11 cellular contexts compared by ENCODE assay signal in the genomic region with DNA sequence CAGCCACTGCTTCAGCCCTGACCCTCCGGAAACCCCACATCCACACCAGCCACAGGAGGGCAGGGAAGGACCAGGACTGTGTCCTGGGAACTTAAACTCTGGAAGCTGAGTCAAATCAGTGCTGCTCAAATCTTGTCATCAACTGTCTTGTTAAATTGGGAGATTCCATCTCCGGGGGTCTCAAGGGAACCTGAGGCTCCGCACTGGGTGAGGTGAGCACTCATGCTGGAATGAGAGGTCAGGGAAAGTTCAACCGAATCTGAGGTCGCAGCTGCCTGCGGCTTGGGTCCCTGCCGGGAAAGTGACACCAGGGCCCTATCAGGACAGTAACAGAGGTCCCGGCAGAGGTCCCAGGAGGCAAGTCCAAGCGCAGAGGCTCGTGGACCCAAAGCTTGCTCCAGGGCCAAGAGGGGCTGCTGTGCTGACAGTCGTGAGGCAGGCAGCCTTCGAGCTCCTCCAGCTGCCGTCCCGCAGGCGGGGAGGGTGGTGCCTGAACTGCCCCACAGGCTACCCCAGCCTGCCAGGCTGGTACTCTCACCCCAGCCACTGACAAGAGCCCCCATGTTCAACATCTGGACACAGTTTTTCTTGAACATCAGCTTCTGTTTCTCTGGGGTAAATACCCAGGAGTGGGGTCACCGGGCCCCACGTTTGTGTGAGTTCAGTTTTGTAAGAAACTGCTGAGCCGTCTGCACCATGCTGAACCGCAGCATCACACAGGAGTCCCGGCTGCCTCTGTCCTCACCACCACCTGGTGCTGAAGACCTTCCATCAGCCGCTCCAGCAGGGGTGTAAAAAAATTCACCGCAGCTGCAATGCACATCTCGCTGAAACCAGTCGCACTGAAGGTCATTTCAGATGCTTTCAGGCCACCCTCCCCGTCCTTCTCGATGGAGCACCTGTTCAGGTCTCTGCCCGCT.
DNase-seq lines count a peak whose midpoint lies in the region; ATAC-seq and TF ChIP-seq lines count a peak whose summit lies in the region.
"Had no signal": no experiment of that assay in that cellular context is flagged by ENCODE, and none has a peak within 500 bp of the region (broad histone marks: within the 10 kb centered on the region; RNA-seq: fewer than 3 reads in every experiment).

No MANE protein-coding gene starts in this region.

- no peak overlapping the region for H3K4me3 ChIP-seq in esophagus muscularis mucosa
- H3K4me3 ChIP-seq in right lobe of liver, result no peak overlapping the region
- no peak overlapping the region for H3K4me3 ChIP-seq in aorta (ENCODE audit: low read length in 2 of 2)

- H3K27me3 ChIP-seq in esophagus muscularis mucosa (no peaks in the 10 kb centered on the region), right lobe of liver (no peaks in the 10 kb centered on the region), aorta (ENCODE audit: control insufficient read depth in 1 of 2, insufficient read depth in 2 of 2, low read length in 1 of 2) (no peaks in the 10 kb centered on the region)

- no peak for TF ChIP-seq POLR2A in esophagus muscularis mucosa (IDR thresholded peaks at IDR 0.05; ENCODE audit: low read depth)
- no peak for TF ChIP-seq POLR2A in right lobe of liver (IDR thresholded peaks at IDR 0.05)

- H3K36me3 ChIP-seq in esophagus muscularis mucosa (no peaks in the 10 kb centered on the region), right lobe of liver (no peaks in the 10 kb centered on the region), aorta (ENCODE audit: control insufficient read depth in 1 of 2, insufficient read depth in 2 of 2, low read length in 1 of 2) (no peaks in the 10 kb centered on the region)

- H3K4me1 ChIP-seq in esophagus muscularis mucosa (peaks cover 30 to 67% (median 47%) of the 10 kb centered on the region in 4 donors), right lobe of liver (peaks cover 0 to under 1% (median under 1%) of the 10 kb centered on the region in 4 donors), aorta (ENCODE audit: control insufficient read depth in 1 of 2, insufficient read depth in 2 of 2, low read length in 2 of 2) (no peaks in the 10 kb centered on the region)

- WGBS in esophagus muscularis mucosa, result 58% methylated on average over 14 of the region's 27 CpGs
- WGBS in right lobe of liver (ENCODE audit: insufficient coverage, low coverage, low lambda C conversion rate, missing lambda C conversion rate), result 57% methylated on average over 1 of the region's 27 CpGs
- WGBS in aorta, 2 donors, result 64 to 65% methylated on average over 27 of the region's 27 CpGs

- ATAC-seq in right lobe of liver, result peak; percentile 23 to 39 (median 32)
- peak; percentile 62 for ATAC-seq in aorta (ENCODE audit: low FRiP score)
- no peak for ATAC-seq in HG02885 (IDR thresholded peaks at IDR 0.05; ENCODE audit: poor library complexity, unreplicated experiment)
- no peak for ATAC-seq in HG02981 (IDR thresholded peaks at IDR 0.05; ENCODE audit: unreplicated experiment)

- H3K9me3 ChIP-seq in esophagus muscularis mucosa (no peaks in the 10 kb centered on the region), right lobe of liver (no peaks in the 10 kb centered on the region), aorta (ENCODE audit: control insufficient read depth, low read length) (no peaks in the 10 kb centered on the region)

- TF ChIP-seq CTCF in esophagus muscularis mucosa (IDR thresholded peaks at IDR 0.05) (peak; percentile 22 to 33 (median 31)), right lobe of liver (IDR thresholded peaks at IDR 0.05) (peak in 1 of 4 donors; percentile 16)

- H3K27ac ChIP-seq in esophagus muscularis mucosa (replicated peaks in 1 of 4) (peak overlapping the region in 1 of 4 donors; percentile 33), right lobe of liver (no peak overlapping the region), aorta (ENCODE audit: low read depth in 1 of 2, low read length in 2 of 2) (no peak overlapping the region)

- DNase-seq in NCI-H2171 treated with DMSO at 0.1 percent for 48 hours (lab: John Stamatoyannopoulos, UW), result peak; percentile 14
- DNase-seq in NCI-H2171 (lab: John Stamatoyannopoulos, UW), result no peak
- no peak for DNase-seq in esophagus muscularis mucosa (ENCODE audit: extremely low spot score)
- no peak for DNase-seq in right lobe of liver
- peak in 1 of 2 donors; percentile 78 for DNase-seq in aorta
- DNase-seq in iPS-NIHi11 (ENCODE audit: low spot score), result no peak
- DNase-seq: 8988T; activated T-cell treated with anti-CD3 and anti-CD28 coated beads, Interleukin-2, amount 50 U/mL, for 48 hours; T-helper 1 cell had no signal

- intact Hi-C loops in esophagus muscularis mucosa (cut with DNase I), result loop anchor here (5.0 kb wide), 1 partner anchor 199 kb away; no protein-coding TSS in a partner anchor
- intact Hi-C loops in right lobe of liver (cut with DNase I), result no loop called here
- intact Hi-C loops in aorta (cut with DNase I), result loop anchor here in 1 of 2 donors (10.0 kb wide), 2 partner anchors 96 to 196 kb away; a partner anchor contains a TSS

- TF ChIP-seq EP300 in esophagus muscularis mucosa (IDR thresholded peaks at IDR 0.05), result no peak

Comparison
In these comparisons a context has a peak if more than half of its experiments do, and no peak if none do; other contexts are left out.
1. ATAC-seq: peak in right lobe of liver (4 of 4) and aorta (single experiment); none in HG02885 (single experiment) and HG02981 (single experiment).